Comparison of ENCODE assay signal across 1 cellular context in the genomic region with DNA sequence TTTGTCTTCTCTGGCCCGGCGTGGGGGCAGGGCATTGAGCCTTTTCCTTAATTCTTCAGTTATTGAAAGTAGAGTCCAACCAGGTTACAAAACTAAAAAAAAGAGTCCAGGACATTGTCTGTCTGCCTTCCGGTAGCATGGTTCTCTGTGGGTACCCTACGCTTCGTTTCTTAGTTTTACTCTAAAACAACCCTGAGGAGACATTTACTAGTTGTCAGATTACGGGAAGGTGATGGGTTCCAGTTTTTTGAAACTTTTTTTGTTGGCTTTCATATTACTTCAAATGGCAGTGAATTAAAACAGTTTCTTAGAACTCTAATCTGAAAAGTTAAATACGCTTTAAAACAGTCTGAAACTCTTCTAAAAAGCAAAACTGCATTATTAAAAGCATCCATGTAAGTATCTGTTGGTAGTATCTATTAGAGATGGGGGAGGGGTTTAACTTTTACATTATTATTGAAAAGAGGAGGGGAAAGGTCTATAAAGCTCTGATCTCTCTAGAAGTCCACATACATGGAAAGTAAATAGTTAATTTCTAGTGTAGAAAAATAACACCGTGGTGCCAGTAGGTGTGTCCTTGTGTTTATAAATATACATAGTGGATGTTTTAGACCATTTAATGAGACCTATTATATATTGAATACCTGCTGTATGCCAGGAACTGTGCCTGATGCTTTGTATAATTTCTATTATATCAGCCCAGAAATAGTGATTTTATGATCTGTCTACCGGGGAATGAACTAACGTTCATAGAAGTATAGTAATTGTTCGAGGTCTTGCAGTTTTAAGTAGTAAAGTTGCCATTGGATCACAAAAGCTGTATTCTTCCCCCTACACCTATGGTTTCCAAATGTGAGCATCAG.
TF ChIP-seq lines count a peak whose summit lies in the region.

No MANE protein-coding gene starts in this region.

TF ChIP-seq in SK-N-SH, 30 proteins besides CTCF, POLR2A, EP300 and RAD21 (continued from another document):
- TF ChIP-seq MAX (IDR thresholded peaks at IDR 0.05; ENCODE audit: low read depth) (no peak), FOSL2 (IDR thresholded peaks at IDR 0.05; ENCODE audit: borderline replicate concordance, low read depth) (no peak), NFIC (IDR thresholded peaks at IDR 0.05; ENCODE audit: borderline replicate concordance) (no peak)
TF ChIP-seq in SK-N-SH: peak in this region for 0.
